Comparison of ENCODE assay signal across 30 cellular contexts in genomic region chr21:40923914-40924313, GRCh38.
"Had no signal": no experiment of that assay in that cellular context is flagged by ENCODE, and none has a peak within 500 bp of the region (broad histone marks: within the 10 kb centered on the region; RNA-seq: fewer than 3 reads in every experiment).

No MANE protein-coding gene starts in this region.

- H3K27me3 ChIP-seq: adrenal gland, Peyer's patch had no signal

- H3K4me1 ChIP-seq: adrenal gland, Peyer's patch had no signal

- H3K9ac ChIP-seq: KMS-11 had no signal

- H3K27ac ChIP-seq: adrenal gland, KMS-11, Peyer's patch, VCaP had no signal

- H3K4me3 Mint-ChIP-seq: activated CD4-positive, alpha-beta T cell treated with anti-CD3 and anti-CD28 coated beads, Interleukin-2, amount 10 ng/mL, durations not matched to agents 24 days and 14 days; activated CD8-positive, alpha-beta T cell treated with anti-CD3 and anti-CD28 coated beads, Interleukin-2, amount 10 ng/mL, durations not matched to agents 7 days and 5 days; activated naive CD4-positive, alpha-beta T cell treated with anti-CD3 and anti-CD28 coated beads for 36 hours; activated T-cell treated with anti-CD3 and anti-CD28 coated beads, Interleukin-2, amount 50 U/mL, for 24 hours; brain had no signal

- H3K27ac Mint-ChIP-seq: activated CD4-positive, alpha-beta T cell treated with anti-CD3 and anti-CD28 coated beads, Interleukin-2, amount 10 ng/mL, durations not matched to agents 24 days and 14 days; activated CD8-positive, alpha-beta T cell treated with anti-CD3 and anti-CD28 coated beads, Interleukin-2, amount 10 ng/mL, durations not matched to agents 7 days and 5 days; activated naive CD4-positive, alpha-beta T cell treated with anti-CD3 and anti-CD28 coated beads for 36 hours; activated naive CD4-positive, alpha-beta T cell treated with anti-CD3 and anti-CD28 coated beads, Interleukin-2, amount 50 U/mL, for 72 hours; activated T-cell treated with anti-CD3 and anti-CD28 coated beads, Interleukin-2, amount 50 U/mL, for 24 hours; activated T-helper 2 cell treated with anti-CD3 and anti-CD28 coated beads, Interferon-gamma antibody, Interleukin-2, Interleukin-4, amounts not matched to agents 10 μg/mL and 5 μg/mL and 100 μg/mL, durations not matched to agents 14 hours and 24 hours and 36 hours had no signal

- H3K36me3 ChIP-seq: adrenal gland, Peyer's patch had no signal

- H3K4me3 ChIP-seq: adrenal gland, Peyer's patch had no signal

- H3K9me3 ChIP-seq: adrenal gland, Peyer's patch had no signal

- FAIRE-seq: astrocyte had no signal

- ATAC-seq: activated CD8-positive, alpha-beta T cell treated with anti-CD3 and anti-CD28 coated beads, Interleukin-2, amount 10 ng/mL, durations not matched to agents 7 days and 5 days; activated naive CD4-positive, alpha-beta T cell treated with anti-CD3 and anti-CD28 coated beads, Interleukin-2, amount 50 U/mL, for 72 hours; PC-3; Right ventricle myocardium inferior had no signal

- H3K4me2 ChIP-seq: KMS-11 had no signal

- H3K36me3 Mint-ChIP-seq: brain had no signal

- H3K27me3 Mint-ChIP-seq: activated CD4-positive, alpha-beta T cell treated with anti-CD3 and anti-CD28 coated beads, Interleukin-2, amount 10 ng/mL, durations not matched to agents 24 days and 14 days had no signal

- H3K4me1 Mint-ChIP-seq: activated CD4-positive, alpha-beta T cell treated with anti-CD3 and anti-CD28 coated beads, Interleukin-2, amount 10 ng/mL, durations not matched to agents 24 days and 14 days had no signal

- DNase-seq: activated CD4-positive, alpha-beta T cell treated with anti-CD3 and anti-CD28 coated beads, Interleukin-2, amount 10 ng/mL, durations not matched to agents 24 days and 14 days; activated CD4-positive, alpha-beta T cell treated with anti-CD3 and anti-CD28 coated beads, Interleukin-2, amount 50 U/mL, for 48 hours; activated CD8-positive, alpha-beta T cell treated with anti-CD3 and anti-CD28 coated beads, Interleukin-2, amount 10 ng/mL, durations not matched to agents 7 days and 5 days; activated gamma-delta T cell treated with Interleukin-2 at 50 U/mL for 16 hours; activated naive CD4-positive, alpha-beta T cell treated with anti-CD3 and anti-CD28 coated beads for 36 hours; activated T-cell treated with anti-CD3 and anti-CD28 coated beads, Interleukin-2, amount 50 U/mL, for 24 hours; adrenal gland; central memory CD4-positive, alpha-beta T cell; NCI-H1092 treated with DMSO at 0.1 percent for 48 hours; NCI-H146; NCI-H187; NCI-H2029 treated with DMSO at 0.1 percent for 48 hours; NCI-H2107; NCI-H226; NCI-H446 treated with DMSO at 0.1 percent for 48 hours; PC-3; Peyer's patch; RPMI8226; SIG-M5; SW 1271; T-helper 1 cell; T-helper 2 cell; T-helper 9 cell had no signal
